ENCODE assay signal across 8 cellular contexts in genomic region chr17:75826561-75827290, GRCh38. TPM values are rescaled to one million over a fixed set of nuclear protein-coding genes. Genes with fewer than 3 reads are reported as not detected.
DNase-seq lines count a peak whose midpoint lies in the region; ATAC-seq and TF ChIP-seq lines count a peak whose summit lies in the region.

No MANE protein-coding gene starts in this region.

- peaks cover 46% of the 10 kb centered on the region for H3K36me3 ChIP-seq in left ventricle myocardium inferior
- peaks cover 0 to 44% of the 10 kb centered on the region in 2 donors for H3K36me3 ChIP-seq in gastrocnemius medialis

- peak overlapping the region; percentile 61 for H3K4me3 ChIP-seq in left ventricle myocardium inferior
- no peak overlapping the region for H3K4me3 ChIP-seq in gastrocnemius medialis

- peaks cover 22% of the 10 kb centered on the region for H3K4me1 Mint-ChIP-seq in WTC11
- peaks cover 16% of the 10 kb centered on the region for H3K4me1 Mint-ChIP-seq in activated T-cell treated with anti-CD3 and anti-CD28 coated beads, Interleukin-2, amount 50 U/mL, for 72 hours (ENCODE audit: low read depth)

- H3K9me3 ChIP-seq in left ventricle myocardium inferior (replicated peaks) (no peaks in the 10 kb centered on the region), gastrocnemius medialis (no peaks in the 10 kb centered on the region)

- no peaks in the 10 kb centered on the region for H3K9me3 Mint-ChIP-seq in WTC11
- H3K9me3 Mint-ChIP-seq in activated T-cell treated with anti-CD3 and anti-CD28 coated beads, Interleukin-2, amount 50 U/mL, for 72 hours, result no peaks in the 10 kb centered on the region

- POLR2A ChIA-PET in WTC11 (lab: Charles Lee), result interaction anchor here (0.6 to 1.7 kb wide), 6 partner anchors 12 to 73 kb away, joined by 3 to 4 read pairs (median 4); partner anchors contain the start of genes UNC13D and UNK

- H3K4me3 Mint-ChIP-seq in WTC11, result no peak overlapping the region
- H3K4me3 Mint-ChIP-seq in activated T-cell treated with anti-CD3 and anti-CD28 coated beads, Interleukin-2, amount 50 U/mL, for 72 hours, result no peak overlapping the region

- CTCF ChIA-PET in WTC11 (lab: Charles Lee), result interaction anchor here (0.6 to 5.5 kb wide), 48 partner anchors 9 to 866 kb away, joined by 3 to 180 read pairs (median 4); partner anchors contain the start of genes GALK1, TRIM47, TRIM65 and UNC13D

- TF ChIP-seq CTCF in GM10266 (IDR thresholded peaks at IDR 0.05; ENCODE audit: control insufficient read depth, insufficient read depth, low read depth, missing control alignments), result no peak
- TF ChIP-seq CTCF in WTC11 (IDR thresholded peaks at IDR 0.05), result no peak
- TF ChIP-seq CTCF in left ventricle myocardium inferior (IDR thresholded peaks at IDR 0.05; ENCODE audit: borderline replicate concordance), result no peak
- no peak for TF ChIP-seq CTCF in gastrocnemius medialis (IDR thresholded peaks at IDR 0.05 in 4 of 5, conservative IDR thresholded peaks at IDR 0.05 in 1 of 5)

- peaks cover 10% of the 10 kb centered on the region; the same call in 1 of the 2 replicates for H3K36me3 Mint-ChIP-seq in WTC11
- peaks cover 0 to 3% of the 10 kb centered on the region in 2 donors for H3K36me3 Mint-ChIP-seq in activated T-cell treated with anti-CD3 and anti-CD28 coated beads, Interleukin-2, amount 50 U/mL, for 72 hours (ENCODE audit: insufficient read depth in 2 of 2)

- intact Hi-C loops in left ventricle myocardium inferior (cut with micrococcal nuclease), result no loop called here
- intact Hi-C loops in gastrocnemius medialis (cut with DNase I; ENCODE audit: low total_unique reads), result loop anchor here (2.0 to 5.0 kb wide), 2 partner anchors 34 to 62 kb away; partner anchors contain the start of gene GALK1

- peak overlapping the region; percentile 90 for H3K27ac ChIP-seq in left ventricle myocardium inferior (replicated peaks)
- H3K27ac ChIP-seq in gastrocnemius medialis, result peak overlapping the region; percentile 74 to 77 (median 76)

- ATAC-seq in WTC11 (no peak), gastrocnemius medialis (peak in 1 of 2 donors; percentile 6)
- ATAC-seq in activated T-cell treated with anti-CD3 and anti-CD28 coated beads, Interleukin-2, amount 50 U/mL, for 72 hours (replicated peaks in 1 of 2), result no peak

- H3K4me1 ChIP-seq in left ventricle myocardium inferior (peaks cover 40% of the 10 kb centered on the region), gastrocnemius medialis (peaks cover 15 to 17% of the 10 kb centered on the region in 2 donors)

- DNase-seq in GM10266 (ENCODE audit: extremely low spot score), result peak; percentile 32
- DNase-seq in WTC11 (ENCODE audit: low spot score), result no peak
- DNase-seq in left ventricle myocardium inferior, result no peak
- DNase-seq in gastrocnemius medialis, result no peak
- no peak for DNase-seq in UCSD-AML1 (lab: John Stamatoyannopoulos, UW; ENCODE audit: unreplicated experiment)
- no peak for DNase-seq in RKO (ENCODE audit: low spot score)
- DNase-seq in activated T-cell treated with anti-CD3 and anti-CD28 coated beads, Interleukin-2, amount 50 U/mL, for 72 hours, result no peak
- DNase-seq in anterior cingulate cortex (lab: John Stamatoyannopoulos, UW), result no peak

- TF ChIP-seq POLR2A in gastrocnemius medialis (IDR thresholded peaks at IDR 0.05), result no peak

- in situ Hi-C loops in gastrocnemius medialis (cut with MboI; ENCODE audit: low sequenced_read_pairs in 4 of 4), result no loop called here

- H3K27me3 Mint-ChIP-seq in WTC11 (ENCODE audit: low read depth), result no peaks in the 10 kb centered on the region
- no peaks in the 10 kb centered on the region for H3K27me3 Mint-ChIP-seq in activated T-cell treated with anti-CD3 and anti-CD28 coated beads, Interleukin-2, amount 50 U/mL, for 72 hours (ENCODE audit: low read depth)

- peak overlapping the region; percentile 74; the same call in 1 of the 2 replicates for H3K27ac Mint-ChIP-seq in WTC11
- no peak overlapping the region for H3K27ac Mint-ChIP-seq in activated T-cell treated with anti-CD3 and anti-CD28 coated beads, Interleukin-2, amount 50 U/mL, for 72 hours

- H3K27me3 ChIP-seq in left ventricle myocardium inferior (ENCODE audit: low read depth), result no peaks in the 10 kb centered on the region
- H3K27me3 ChIP-seq in gastrocnemius medialis, result no peaks in the 10 kb centered on the region

TF ChIP-seq in WTC11, 78 proteins besides CTCF, POLR2A, EP300 and RAD21:
- TF ChIP-seq ZNF512 (CRISPR knock-in tag; IDR thresholded peaks at IDR 0.05; ENCODE audit: borderline replicate concordance) (no peak), ZNF532 (CRISPR knock-in tag; IDR thresholded peaks at IDR 0.05; ENCODE audit: borderline replicate concordance) (no peak)

RNA-seq across cellular contexts. Expression of gene UNC13D, which starts 17.5 kb away (rescaled TPM):
- total RNA-seq in WTC11 (2021) (12.1 to 13.8 TPM (median 13.1 TPM) in 3 replicates), left ventricle myocardium inferior (13.3 TPM), gastrocnemius medialis (1 to 10 TPM; 1.3 to 9.4 (median 4.6) TPM)
- 10 to 100 TPM; 89.0 to 97.6 TPM for total RNA-seq in activated T-cell treated with anti-CD3 and anti-CD28 coated beads, Interleukin-2, amount 50 U/mL, for 72 hours

RNA-seq across cellular contexts. Expression of gene WBP2, which starts 28.4 kb away (rescaled TPM):
- total RNA-seq in WTC11 (2021) (64.3 to 69.4 TPM (median 68.8 TPM) in 3 replicates), left ventricle myocardium inferior (144 TPM), gastrocnemius medialis (100 to 1,000 TPM; 129 to 259 (median 148) TPM)
- 100 to 1,000 TPM in 1 of 2 donors, 10 to 100 TPM in 1; 90.2 to 109 TPM for total RNA-seq in activated T-cell treated with anti-CD3 and anti-CD28 coated beads, Interleukin-2, amount 50 U/mL, for 72 hours

RNA-seq across cellular contexts. Expression of gene UNK, which starts 42.1 kb away (rescaled TPM):
- total RNA-seq in WTC11 (2021) (35.0 to 37.8 TPM (median 35.4 TPM) in 3 replicates), left ventricle myocardium inferior (14.7 TPM), gastrocnemius medialis (10 to 100 TPM; 10.4 to 19.2 (median 13.1) TPM)
- total RNA-seq in activated T-cell treated with anti-CD3 and anti-CD28 coated beads, Interleukin-2, amount 50 U/mL, for 72 hours, result 10 to 100 TPM; 20.7 to 22.6 TPM

RNA-seq across cellular contexts. Expression of gene TRIM47, which starts 51.7 kb away (rescaled TPM):
- total RNA-seq in WTC11 (2021) (4.4 to 10.0 TPM (median 6.8 TPM) in 3 replicates), left ventricle myocardium inferior (27.5 TPM), gastrocnemius medialis (10 to 100 TPM in 3 of 4 donors, 1 to 10 TPM in 1; 9.5 to 18.4 (median 15.5) TPM)
- total RNA-seq in activated T-cell treated with anti-CD3 and anti-CD28 coated beads, Interleukin-2, amount 50 U/mL, for 72 hours, result 10 to 100 TPM; 16.5 to 24.1 TPM
